ENCODE assay signal across 14 cellular contexts in genomic region chr18:54812885-54813284, GRCh38. TPM values are rescaled to one million over a fixed set of nuclear protein-coding genes. Genes with fewer than 3 reads are reported as not detected.
DNase-seq lines count a peak whose midpoint lies in the region; ATAC-seq, FAIRE-seq and TF ChIP-seq lines count a peak whose summit lies in the region.
"Had no signal": no experiment of that assay in that cellular context is flagged by ENCODE, and none has a peak within 500 bp of the region (broad histone marks: within the 10 kb centered on the region; RNA-seq: fewer than 3 reads in every experiment).

No MANE protein-coding gene starts in this region.

- RAD21 ChIA-PET in GM12878 (lab: Charles Lee; ENCODE audit: unreplicated experiment), result no interaction called here

- no peak overlapping the region for H3K9ac ChIP-seq in GM12878 (ENCODE audit: control insufficient read depth, insufficient read depth, low read length)
- H3K9ac ChIP-seq in SK-N-SH, result no peak overlapping the region

- no peaks in the 10 kb centered on the region for H3F3A ChIP-seq in SK-N-SH (replicated peaks; ENCODE audit: insufficient read depth)

- no peaks in the 10 kb centered on the region for H3K79me2 ChIP-seq in GM12878 (ENCODE audit: control insufficient read depth, insufficient read depth, low read length)
- no peaks in the 10 kb centered on the region for H3K79me2 ChIP-seq in SK-N-SH (ENCODE audit: insufficient read depth)

- TF ChIP-seq EP300 in GM12878 (IDR thresholded peaks at IDR 0.05; ENCODE audit: borderline replicate concordance in 1 of 2, control insufficient read depth in 1 of 2, low read depth in 2 of 2, low read length in 2 of 2), result no peak
- TF ChIP-seq EP300 in SK-N-SH (IDR thresholded peaks at IDR 0.05; ENCODE audit: borderline replicate concordance in 1 of 2, low read depth in 1 of 2, low read length in 1 of 2), result no peak

- peak; percentile 35 for FAIRE-seq in GM12878 (lab: Jason Lieb, UNC)

- H2AFZ ChIP-seq in GM12878 (ENCODE audit: control insufficient read depth, low read depth, low read length) (no peak overlapping the region), SK-N-SH (ENCODE audit: low read depth) (no peak overlapping the region)

- TF ChIP-seq CTCF in GM12878 (IDR thresholded peaks at IDR 0.05 in 2 of 3, conservative IDR thresholded peaks at IDR 0.05 in 1 of 3; ENCODE audit: control insufficient read depth in 2 of 3, extremely low read depth in 1 of 3, insufficient read depth in 1 of 3, low read depth in 3 of 3, low read length in 3 of 3) (no peak), adrenal gland (IDR thresholded peaks at IDR 0.05) (no peak), SK-N-SH (IDR thresholded peaks at IDR 0.05) (no peak)

- no peaks in the 10 kb centered on the region for H3K9me3 ChIP-seq in GM12878 (replicated peaks; ENCODE audit: control insufficient read depth, insufficient read depth, low read length)
- no peaks in the 10 kb centered on the region for H3K9me3 ChIP-seq in adrenal gland (replicated peaks in 1 of 3)
- no peaks in the 10 kb centered on the region for H3K9me3 ChIP-seq in SK-N-SH
- H3K9me3 ChIP-seq: BE2C, breast epithelium, vagina had no signal

- intact Hi-C loops in GM12878 (cut with micrococcal nuclease; ENCODE audit: unreplicated experiment), result no loop called here
- intact Hi-C loops in adrenal gland (cut with DNase I), result no loop called here

- H3K4me3 ChIP-seq in GM12878, result no peak overlapping the region
- H3K4me3 ChIP-seq in adrenal gland, result no peak overlapping the region
- H3K4me3 ChIP-seq in SK-N-SH (ENCODE audit: low read depth in 2 of 2, low read length in 1 of 2), result no peak overlapping the region
- H3K4me3 ChIP-seq: breast epithelium, vagina had no signal

- CTCF ChIA-PET in GM12878 (lab: Yijun Ruan, JAX), result no interaction called here
- CTCF ChIA-PET in SK-N-SH (lab: Yijun Ruan, JAX), result no interaction called here

- no peak overlapping the region for H3K27ac ChIP-seq in GM12878 (ENCODE audit: control insufficient read depth, insufficient read depth)
- H3K27ac ChIP-seq in adrenal gland, result no peak overlapping the region
- H3K27ac ChIP-seq in SK-N-SH (ENCODE audit: low read depth in 2 of 2, low read length in 1 of 2), result no peak overlapping the region
- H3K27ac ChIP-seq: breast epithelium, vagina had no signal

- in situ Hi-C loops in GM12878 (cut with MboI), result no loop called here

- H3K36me3 ChIP-seq in GM12878 (ENCODE audit: control insufficient read depth in 2 of 2, insufficient read depth in 2 of 2, low read length in 1 of 2) (no peaks in the 10 kb centered on the region), adrenal gland (replicated peaks in 1 of 2) (no peaks in the 10 kb centered on the region), SK-N-SH (replicated peaks in 1 of 2; ENCODE audit: control insufficient read depth in 1 of 2, insufficient read depth in 2 of 2, low read length in 1 of 2) (no peaks in the 10 kb centered on the region)
- H3K36me3 ChIP-seq: BE2C, breast epithelium, vagina had no signal

- no peak for TF ChIP-seq RAD21 in GM12878 (IDR thresholded peaks at IDR 0.05; ENCODE audit: insufficient read depth, low read depth, low read length)
- TF ChIP-seq RAD21 in SK-N-SH (IDR thresholded peaks at IDR 0.05; ENCODE audit: low read length), result no peak

- no peak for DNase-seq in GM12878 (ENCODE audit: low read depth, low spot score)
- no peak for DNase-seq in adrenal gland
- DNase-seq in SK-N-SH, result no peak
- no peak for DNase-seq in ecto neural progenitor cell (ENCODE audit: low spot score)
- DNase-seq: BE2C, DMS 273 treated with DMSO at 0.1 percent for 48 hours, hippocampal formation, Right ventricle myocardium superior had no signal

- H3K9me2 ChIP-seq in SK-N-SH, result no peaks in the 10 kb centered on the region

- H4K20me1 ChIP-seq in GM12878 (ENCODE audit: control insufficient read depth, insufficient read depth) (no peaks in the 10 kb centered on the region), SK-N-SH (ENCODE audit: insufficient read depth) (no peaks in the 10 kb centered on the region)

- ATAC-seq in GM18858 (IDR thresholded peaks at IDR 0.05; ENCODE audit: unreplicated experiment) (peak; percentile 65), GM21381 (IDR thresholded peaks at IDR 0.05; ENCODE audit: unreplicated experiment) (peak; percentile 74), HG03565 (IDR thresholded peaks at IDR 0.05; ENCODE audit: unreplicated experiment) (peak; percentile 71), GM12878 (peak; percentile 61)
- ATAC-seq: stimulated activated memory B cell treated with anti-CD40 and anti-IgM and Interleukin-4, amounts not matched to agents 10 μg/mL and 1 μg/mL and 100 μg/mL, for 72 hours had no signal

- H3K4me2 ChIP-seq in GM12878 (ENCODE audit: control insufficient read depth, insufficient read depth) (no peak overlapping the region), SK-N-SH (no peak overlapping the region)

- POLR2A ChIA-PET in GM12878 (lab: Charles Lee), result no interaction called here
- POLR2A ChIA-PET in SK-N-SH (lab: Yijun Ruan, JAX), result no interaction called here

- SMC1A ChIA-PET in GM12878 (lab: Charles Lee; ENCODE audit: uncharacterized antibody, unreplicated experiment), result no interaction called here

- no peak for TF ChIP-seq POLR2A in GM12878 (IDR thresholded peaks at IDR 0.05; ENCODE audit: low read depth, low read length)
- no peak for TF ChIP-seq POLR2A in adrenal gland (IDR thresholded peaks at IDR 0.05)

- 0% methylated on average over 2 of the region's 2 CpGs for whole genome bisulfite sequencing in GM12878 (ENCODE audit: insufficient coverage, insufficient replicate concordance, low lambda C conversion rate, missing lambda C conversion rate)
- WGBS in adrenal gland, 4 donors, result 73 to 86% (median 77%) methylated on average over 2 of the region's 2 CpGs
- 91% methylated on average over 2 of the region's 2 CpGs for WGBS in SK-N-SH (ENCODE audit: low lambda C conversion rate)

- H3K27me3 ChIP-seq in GM12878 (replicated peaks in 1 of 2; ENCODE audit: control insufficient read depth in 2 of 2, insufficient read depth in 2 of 2, low read length in 1 of 2) (no peaks in the 10 kb centered on the region), adrenal gland (no peaks in the 10 kb centered on the region), SK-N-SH (ENCODE audit: insufficient read depth) (no peaks in the 10 kb centered on the region)
- H3K27me3 ChIP-seq: BE2C, breast epithelium, vagina had no signal

- H3K4me1 ChIP-seq in GM12878 (ENCODE audit: control insufficient read depth, insufficient read depth, low read length), result no peaks in the 10 kb centered on the region
- no peaks in the 10 kb centered on the region for H3K4me1 ChIP-seq in adrenal gland (replicated peaks in 1 of 2)
- no peaks in the 10 kb centered on the region for H3K4me1 ChIP-seq in SK-N-SH (ENCODE audit: control insufficient read depth in 1 of 2, insufficient read depth in 2 of 2, low read depth in 1 of 2, low read length in 1 of 2)
- H3K4me1 ChIP-seq: BE2C, breast epithelium, vagina had no signal

- no TSS peak for BruUV-seq in GM12878 (replicated peaks; lab: Mats Ljungman, UMichigan)

TF ChIP-seq in GM12878, 131 proteins besides CTCF, POLR2A, EP300 and RAD21:
- TF ChIP-seq RUNX3 (IDR thresholded peaks at IDR 0.05; ENCODE audit: low read length) (0 out of 2 replicates have a peak, but pooled peaks have one; percentile 14), ZZZ3 (IDR thresholded peaks at IDR 0.05; ENCODE audit: control insufficient read depth, insufficient read length, low read depth) (no peak)

TF ChIP-seq in SK-N-SH, 30 proteins besides CTCF, POLR2A, EP300 and RAD21 (continues in another document):
- TF ChIP-seq PBX3 (IDR thresholded peaks at IDR 0.05), result no peak
- TF ChIP-seq TEAD4 (IDR thresholded peaks at IDR 0.05; ENCODE audit: borderline replicate concordance, insufficient read depth), result no peak
- no peak for TF ChIP-seq GATA2 (CRISPR knock-in tag; IDR thresholded peaks at IDR 0.05)
- TF ChIP-seq IRF3 (IDR thresholded peaks at IDR 0.05; ENCODE audit: low read depth, low read length), result no peak

RNA-seq across cellular contexts. Expression of gene RAB27B, which starts 15.4 kb away (rescaled TPM):
- total RNA-seq in GM12878 (2013; cell fraction: nucleolus; rRNA removed), result not detected in 2 replicates
- under 0.01 TPM in 1 of 2 replicates, not detected in the other for total RNA-seq in GM12878 (2014; rRNA removed)
- not detected in 2 replicates for total RNA-seq in GM12878 (2014; rRNA removed; fragmentation: Illumina TruSeq; extraction: Trizol)
- 0.03 TPM in 1 of 2 replicates, not detected in the other for total RNA-seq in GM12878 (2021)
- not detected for polyA plus RNA-seq in GM12878 (2011; ENCODE audit: low read depth)
- polyA plus RNA-seq in GM12878 (2011; rRNA removed), result not detected in 2 replicates
- polyA plus RNA-seq in GM12878 (2011; cell fraction: cytosol; rRNA removed), result not detected in 2 replicates
- not detected in 2 replicates for polyA plus RNA-seq in GM12878 (2011; cell fraction: nucleus; rRNA removed)
- 0.01 TPM in 1 of 2 replicates, not detected in the other for polyA plus RNA-seq in GM12878 (2012)
- polyA plus RNA-seq in GM12878 (2014; fragmentation: Illumina TruSeq; extraction: Trizol), result not detected in 2 replicates
- not detected for polyA plus RNA-seq in GM12878 (2014; fragmentation: Nextera tagmentation; extraction: Ambion mirVana)
- polyA plus RNA-seq in GM12878 (2014; rRNA removed), result not detected in 2 replicates
- not detected for polyA plus RNA-seq in GM12878 (2016; fragmentation: Nextera tagmentation; extraction: Ambion mirVana)
- polyA minus RNA-seq in GM12878 (2011; rRNA and poly(A)+ RNA removed), result not detected in 2 replicates
- not detected in 2 replicates for polyA minus RNA-seq in GM12878 (2011; cell fraction: cytosol; rRNA and poly(A)+ RNA removed)
- not detected in 2 replicates for polyA minus RNA-seq in GM12878 (2011; cell fraction: nucleus; rRNA and poly(A)+ RNA removed)
- 1 to 10 TPM in 2 of 8 donors, under 1 TPM in 3, not detected in 3; 0.04 to 3.9 (median 0.57) TPM for total RNA-seq in adrenal gland
- polyA plus RNA-seq in adrenal gland, result 1 to 10 TPM in 2 of 3 donors, under 1 TPM in 1; 0.37 to 3.2 (median 1.1) TPM
- 0.56 and 0.68 TPM in 2 replicates for polyA plus RNA-seq in SK-N-SH (2012; rRNA removed)
- 1.1 and 1.3 TPM in 2 replicates for polyA plus RNA-seq in SK-N-SH (2012; cell fraction: cytosol; rRNA removed)
- polyA plus RNA-seq in SK-N-SH (2012; cell fraction: nucleus; rRNA removed), result 0.59 and 1.2 TPM in 2 replicates
